ENCODE assay signal across 1 cellular context in the genomic region with DNA sequence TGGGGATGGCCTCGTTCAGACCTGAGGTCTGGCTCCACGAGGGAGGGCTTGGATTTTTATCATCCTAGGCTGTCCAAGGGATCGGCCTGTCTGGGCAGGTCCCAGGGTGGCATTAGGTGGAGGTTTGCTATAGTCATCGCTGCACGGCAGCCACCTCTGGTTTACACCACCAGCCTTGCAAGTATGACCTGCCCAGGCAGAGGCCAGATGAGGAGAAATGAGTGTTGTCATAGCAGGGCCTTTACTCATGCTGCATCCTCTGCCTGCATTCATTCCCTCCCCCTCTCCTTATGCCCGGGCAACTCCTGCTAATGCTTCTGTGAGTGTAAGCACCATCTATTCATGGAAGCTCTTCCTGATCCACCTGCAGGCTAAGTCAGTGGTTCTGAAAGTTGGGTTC.
TF ChIP-seq lines count a peak whose summit lies in the region.

No MANE protein-coding gene starts in this region.

TF ChIP-seq in SK-N-SH, 30 proteins besides CTCF, POLR2A, EP300 and RAD21 (continued from another document):
- peak; percentile 64; the same call in 1 of the 2 replicates for TF ChIP-seq TCF12 (IDR thresholded peaks at IDR 0.05)
